Comparison of ENCODE assay signal across 32 cellular contexts in genomic region chr5:68746220-68747076, GRCh38.
DNase-seq lines count a peak whose midpoint lies in the region; ATAC-seq, FAIRE-seq and TF ChIP-seq lines count a peak whose summit lies in the region.
"Had no signal": no experiment of that assay in that cellular context is flagged by ENCODE, and none has a peak within 500 bp of the region (broad histone marks: within the 10 kb centered on the region; RNA-seq: fewer than 3 reads in every experiment).

No MANE protein-coding gene starts in this region.

- H3K9me3 ChIP-seq in Caco-2 (no peaks in the 10 kb centered on the region), prostate gland (no peaks in the 10 kb centered on the region), upper lobe of left lung (no peaks in the 10 kb centered on the region), GM23248 (ENCODE audit: low read depth) (no peaks in the 10 kb centered on the region)
- H3K9me3 ChIP-seq: colonic mucosa, gastroesophageal sphincter, suprapubic skin had no signal

- H3F3A ChIP-seq in GM23248 (ENCODE audit: insufficient read depth) = no peaks in the 10 kb centered on the region

- intact Hi-C loops in Caco-2 (cut with micrococcal nuclease; ENCODE audit: unreplicated experiment) = loop anchor here (10.0 kb wide), 1 partner anchor 462 kb away; no protein-coding TSS in a partner anchor
- intact Hi-C loops in prostate gland (cut with DNase I) = no loop called here

- DNase-seq in Caco-2 = no peak
- DNase-seq in RCC 7860 (ENCODE audit: low spot score) = peak; percentile 6
- peak; percentile 52 for DNase-seq in kidney epithelial cell (ENCODE audit: low read depth)
- DNase-seq in prostate gland (ENCODE audit: low spot score) = peak; percentile 67
- DNase-seq in upper lobe of left lung = no peak
- DNase-seq in GM23248 = no peak
- DNase-seq: activated B cell treated with CpG ODN at 0.5 μM for 24 hours; colonic mucosa; effector memory CD8-positive, alpha-beta T cell; islet precursor cell; KG1; mammary epithelial cell; MM.1S; NCI-H1436 treated with DMSO at 0.1 percent for 48 hours; NCI-H345; NCI-H774; OCI-M1; retina; SHP77; stimulated activated CD4-positive, alpha-beta T cell treated with anti-CD3 and anti-CD28 coated beads, Interleukin-12 subunit alpha, Interleukin-12 subunit beta, amount 100 ng/mL, for 4 hours; stimulated activated CD4-positive, alpha-beta T cell treated with anti-CD3 and anti-CD28 coated beads, Interleukin-4, amount 100 ng/mL, for 24 hours; stimulated activated naive B cell treated with anti-CD40 and anti-IgM and Interleukin-4, amounts not matched to agents 10 μg/mL and 1 μg/mL and 100 μg/mL, for 72 hours; SW 1271 had no signal

- H3K27me3 Mint-ChIP-seq in Caco-2 (ENCODE audit: insufficient read depth, unreplicated experiment) = no peaks in the 10 kb centered on the region

- no peaks in the 10 kb centered on the region for H3K4me1 Mint-ChIP-seq in Caco-2 (ENCODE audit: low read depth, unreplicated experiment)

- no peak for ATAC-seq in GM18519 (IDR thresholded peaks at IDR 0.05; ENCODE audit: low FRiP score, unreplicated experiment)
- no peak for ATAC-seq in upper lobe of left lung (ENCODE audit: low FRiP score in 2 of 2)
- no peak for ATAC-seq in HG03457 (IDR thresholded peaks at IDR 0.05; ENCODE audit: unreplicated experiment)
- ATAC-seq: effector memory CD8-positive, alpha-beta T cell; gastroesophageal sphincter; stimulated activated naive B cell treated with anti-CD40 and anti-IgM and Interleukin-4, amounts not matched to agents 10 μg/mL and 1 μg/mL and 100 μg/mL, for 72 hours had no signal

- H3K4me1 ChIP-seq in Caco-2 (0 out of 2 replicates have a peak, but pooled peaks cover 3% of the 10 kb centered on the region), prostate gland (replicated peaks) (no peaks in the 10 kb centered on the region), upper lobe of left lung (no peaks in the 10 kb centered on the region), GM23248 (ENCODE audit: insufficient read depth) (no peaks in the 10 kb centered on the region)
- H3K4me1 ChIP-seq: colonic mucosa, gastroesophageal sphincter, suprapubic skin had no signal

- TF ChIP-seq CTCF in Caco-2 (IDR thresholded peaks at IDR 0.05; ENCODE audit: insufficient read depth in 1 of 2, low read depth in 1 of 2, low read length in 1 of 2, severe bottlenecking in 1 of 2, unreplicated experiment in 1 of 2) (no peak), kidney epithelial cell (IDR thresholded peaks at IDR 0.05; ENCODE audit: insufficient read depth, low read length, poor library complexity, severe bottlenecking) (no peak), prostate gland (IDR thresholded peaks at IDR 0.05) (no peak), upper lobe of left lung (IDR thresholded peaks at IDR 0.05) (no peak)

- no peak overlapping the region for H3K9ac ChIP-seq in GM23248

- H3K36me3 ChIP-seq in Caco-2 (ENCODE audit: control insufficient read depth, insufficient read depth, low read length) (no peaks in the 10 kb centered on the region), kidney epithelial cell (ENCODE audit: control insufficient read depth, insufficient read depth, low read length) (no peaks in the 10 kb centered on the region), prostate gland (no peaks in the 10 kb centered on the region), upper lobe of left lung (no peaks in the 10 kb centered on the region), GM23248 (ENCODE audit: low read depth) (no peaks in the 10 kb centered on the region)
- H3K36me3 ChIP-seq: colonic mucosa, gastroesophageal sphincter, suprapubic skin had no signal

- H3K27ac Mint-ChIP-seq in Caco-2 (ENCODE audit: unreplicated experiment) = peak overlapping the region; percentile 15
- H3K27ac Mint-ChIP-seq: activated B cell treated with CpG ODN at 0.5 μM for 24 hours; activated naive CD4-positive, alpha-beta T cell treated with anti-CD3 and anti-CD28 coated beads, Interleukin-2, amount 10 ng/mL, durations not matched to agents 7 days and 5 days; effector memory CD8-positive, alpha-beta T cell; stimulated activated naive B cell treated with anti-CD40 and anti-IgM and Interleukin-4, amounts not matched to agents 10 μg/mL and 1 μg/mL and 100 μg/mL, for 72 hours had no signal

- no peak overlapping the region for H3K4me3 Mint-ChIP-seq in Caco-2 (ENCODE audit: unreplicated experiment)
- H3K4me3 Mint-ChIP-seq: activated B cell treated with CpG ODN at 0.5 μM for 24 hours; activated naive CD4-positive, alpha-beta T cell treated with anti-CD3 and anti-CD28 coated beads, Interleukin-2, amount 10 ng/mL, durations not matched to agents 7 days and 5 days; effector memory CD8-positive, alpha-beta T cell; stimulated activated naive B cell treated with anti-CD40 and anti-IgM and Interleukin-4, amounts not matched to agents 10 μg/mL and 1 μg/mL and 100 μg/mL, for 72 hours had no signal

- no peaks in the 10 kb centered on the region for H3K9me2 ChIP-seq in GM23248 (ENCODE audit: insufficient read depth)

- H3K36me3 Mint-ChIP-seq in Caco-2 (ENCODE audit: insufficient read depth, unreplicated experiment) = no peaks in the 10 kb centered on the region

- H2AFZ ChIP-seq in GM23248 = no peak overlapping the region

- FAIRE-seq in RCC 7860 (lab: Jason Lieb, UNC) = peak; percentile 58
- FAIRE-seq: bronchial epithelial cell, HTR-8/SVneo, urothelium cell line had no signal

- BruUV-seq in Caco-2 (replicated peaks; lab: Mats Ljungman, UMichigan) = no TSS peak

- CTCF ChIA-PET in Caco-2 (lab: Charles Lee) = no interaction called here

- 36% methylated on average over 13 of the region's 13 CpGs for WGBS in prostate gland
- 61 to 72% methylated on average over 13 of the region's 13 CpGs for WGBS in upper lobe of left lung, 2 donors
- 70 to 77% methylated on average over 13 of the region's 13 CpGs for WGBS in GM23248 (ENCODE audit: low coverage in 1 of 2, low lambda C conversion rate in 2 of 2, missing lambda C conversion rate in 2 of 2), 2 experiments

- H3K9me3 Mint-ChIP-seq in Caco-2 (ENCODE audit: unreplicated experiment) = no peaks in the 10 kb centered on the region
- H3K9me3 Mint-ChIP-seq: activated B cell treated with CpG ODN at 0.5 μM for 24 hours; effector memory CD8-positive, alpha-beta T cell had no signal

- H4K20me1 ChIP-seq in GM23248 (ENCODE audit: insufficient read depth) = no peaks in the 10 kb centered on the region

- no peak for TF ChIP-seq EP300 in upper lobe of left lung (IDR thresholded peaks at IDR 0.05)

- no peak overlapping the region for H3K4me2 ChIP-seq in GM23248 (ENCODE audit: unreplicated experiment)

- H3K27me3 ChIP-seq in Caco-2 (replicated peaks; ENCODE audit: control insufficient read depth, insufficient read depth, low read length) (no peaks in the 10 kb centered on the region), kidney epithelial cell (ENCODE audit: control insufficient read depth, insufficient read depth, low read length) (no peaks in the 10 kb centered on the region), prostate gland (replicated peaks; ENCODE audit: insufficient read depth) (no peaks in the 10 kb centered on the region), upper lobe of left lung (no peaks in the 10 kb centered on the region), GM23248 (replicated peaks; ENCODE audit: insufficient read depth) (no peaks in the 10 kb centered on the region)
- H3K27me3 ChIP-seq: colonic mucosa, gastroesophageal sphincter, suprapubic skin had no signal

- no peak for TF ChIP-seq POLR2A in prostate gland (IDR thresholded peaks at IDR 0.05)
- no peak for TF ChIP-seq POLR2A in upper lobe of left lung (IDR thresholded peaks at IDR 0.05)

- in situ Hi-C loops in GM23248 (cut with MboI) = no loop called here

- POLR2A ChIA-PET in Caco-2 (lab: Charles Lee) = no interaction called here

- no peaks in the 10 kb centered on the region for H3K79me2 ChIP-seq in GM23248 (ENCODE audit: insufficient read depth)

- H3K4me3 ChIP-seq in Caco-2 (ENCODE audit: low read depth, low read length) (no peak overlapping the region), kidney epithelial cell (ENCODE audit: low read depth, low read length) (no peak overlapping the region), prostate gland (no peak overlapping the region), upper lobe of left lung (no peak overlapping the region), GM23248 (no peak overlapping the region)
- H3K4me3 ChIP-seq: colonic mucosa, gastroesophageal sphincter, suprapubic skin had no signal

- H3K27ac ChIP-seq in prostate gland = peak overlapping the region; percentile 35 to 56
- H3K27ac ChIP-seq in upper lobe of left lung = no peak overlapping the region
- H3K27ac ChIP-seq in GM23248 = no peak overlapping the region
- H3K27ac ChIP-seq: C4-2B, colonic mucosa, gastroesophageal sphincter, suprapubic skin had no signal

Comparison
In these comparisons a context has a peak if more than half of its experiments do, and no peak if none do; other contexts are left out.
1. DNase-seq: peak in RCC 7860 (single experiment), kidney epithelial cell (single experiment) and prostate gland (single experiment); none in Caco-2 (0 of 2), upper lobe of left lung (0 of 2) and GM23248 (single experiment).
2. H3K27ac ChIP-seq: peak in prostate gland (2 of 2); none in upper lobe of left lung (0 of 4) and GM23248 (single experiment).